9 cellular contexts compared by ENCODE assay signal in genomic region chr6:27805347-27805746, GRCh38.
"Had no signal": no experiment of that assay in that cellular context is flagged by ENCODE, and none has a peak within 500 bp of the region (broad histone marks: within the 10 kb centered on the region; RNA-seq: fewer than 3 reads in every experiment).

No MANE protein-coding gene starts in this region.

- H3K36me3 ChIP-seq: esophagus muscularis mucosa, thyroid gland, uterus had no signal

- H3K9me3 Mint-ChIP-seq: activated CD4-positive, alpha-beta T cell treated with anti-CD3 and anti-CD28 coated beads, Interleukin-2, amount 10 ng/mL, durations not matched to agents 7 days and 5 days had no signal

- H3K4me3 Mint-ChIP-seq: activated CD4-positive, alpha-beta T cell treated with anti-CD3 and anti-CD28 coated beads, Interleukin-2, amount 10 ng/mL, durations not matched to agents 7 days and 5 days had no signal

- H3K27ac ChIP-seq: esophagus muscularis mucosa, parathyroid adenoma, thyroid gland, uterus had no signal

- H3K4me3 ChIP-seq: esophagus muscularis mucosa, thyroid gland, uterus had no signal

- H3K4me1 ChIP-seq: parathyroid adenoma, uterus had no signal

- H3K79me2 ChIP-seq: parathyroid adenoma had no signal

- ATAC-seq: left colon had no signal

- H3K27me3 ChIP-seq: thyroid gland had no signal

- H3K9me3 ChIP-seq: esophagus muscularis mucosa, thyroid gland, uterus had no signal

- H3K9ac ChIP-seq: parathyroid adenoma had no signal

- H3K27me3 Mint-ChIP-seq: activated CD4-positive, alpha-beta T cell treated with anti-CD3 and anti-CD28 coated beads, Interleukin-2, amount 10 ng/mL, durations not matched to agents 7 days and 5 days had no signal

- H3K27ac Mint-ChIP-seq: activated CD4-positive, alpha-beta T cell treated with anti-CD3 and anti-CD28 coated beads, Interleukin-2, amount 10 ng/mL, durations not matched to agents 7 days and 5 days had no signal

- H2AFZ ChIP-seq: parathyroid adenoma had no signal

- DNase-seq: activated CD4-positive, alpha-beta T cell treated with anti-CD3 and anti-CD28 coated beads, Interleukin-2, amount 10 ng/mL, durations not matched to agents 7 days and 5 days; activated gamma-delta T cell treated with Interleukin-2 at 50 U/mL for 16 hours; aorta; left colon; small intestine; thyroid gland; uterus had no signal
